Comparison of ENCODE assay signal across 26 cellular contexts in the genomic region with DNA sequence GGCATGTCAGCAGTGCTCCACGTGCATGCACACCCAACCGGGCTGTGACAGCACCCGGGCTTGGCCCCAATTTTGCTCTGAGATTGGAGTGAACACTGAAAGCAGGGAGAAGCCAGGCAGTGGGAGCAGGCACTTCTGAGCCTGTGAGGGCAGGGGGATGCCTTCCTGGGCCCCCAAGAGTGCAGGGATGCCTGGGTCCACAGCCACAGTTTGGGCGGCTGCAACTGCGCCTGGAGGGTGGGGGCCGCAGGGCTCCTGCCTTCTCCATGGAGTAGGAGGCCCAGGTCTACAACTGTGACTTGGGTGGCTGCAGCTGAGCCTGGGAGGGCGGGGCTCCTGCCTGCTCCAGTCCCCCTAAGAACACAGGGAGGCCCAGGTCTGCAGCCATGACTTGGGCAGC. TPM values are rescaled to one million over a fixed set of nuclear protein-coding genes. Genes with fewer than 3 reads are reported as not detected.
"Had no signal": no experiment of that assay in that cellular context is flagged by ENCODE, and none has a peak within 500 bp of the region (broad histone marks: within the 10 kb centered on the region; RNA-seq: fewer than 3 reads in every experiment).

No MANE protein-coding gene starts in this region.

- H3K27ac ChIP-seq: body of pancreas, colonic mucosa, epithelial cell of prostate, esophagus squamous epithelium, gastroesophageal sphincter had no signal

- H3K9me3 Mint-ChIP-seq: activated CD4-positive, alpha-beta memory T cell treated with anti-CD3 and anti-CD28 coated beads for 36 hours; activated CD4-positive, alpha-beta T cell treated with anti-CD3 and anti-CD28 coated beads, Interleukin-2, amount 10 ng/mL, durations not matched to agents 24 days and 14 days; activated T-cell treated with anti-CD3 and anti-CD28 coated beads, Interleukin-2, amount 50 U/mL, for 4 hours; activated T-helper 17 cell treated with anti-CD3 and anti-CD28 coated beads, Interleukin-2, amount 50 U/mL, for 72 hours had no signal

- H3K9me3 ChIP-seq: body of pancreas, colonic mucosa, esophagus squamous epithelium, gastroesophageal sphincter had no signal

- ATAC-seq: activated CD4-positive, alpha-beta T cell treated with anti-CD3 and anti-CD28 coated beads for 36 hours; activated T-cell treated with anti-CD3 and anti-CD28 coated beads, Interleukin-2, amount 50 U/mL, for 4 hours; activated T-helper 17 cell treated with anti-CD3 and anti-CD28 coated beads, Interleukin-2, amount 50 U/mL, for 72 hours; body of pancreas; gastroesophageal sphincter had no signal

- H3K36me3 Mint-ChIP-seq: activated CD4-positive, alpha-beta memory T cell treated with anti-CD3 and anti-CD28 coated beads for 36 hours; activated naive CD8-positive, alpha-beta T cell had no signal

- H3K4me3 ChIP-seq: body of pancreas, colonic mucosa, esophagus squamous epithelium, gastroesophageal sphincter had no signal

- H3K4me3 Mint-ChIP-seq: activated CD4-positive, alpha-beta memory T cell treated with anti-CD3 and anti-CD28 coated beads for 36 hours; activated CD4-positive, alpha-beta T cell treated with anti-CD3 and anti-CD28 coated beads for 36 hours; activated CD4-positive, alpha-beta T cell treated with anti-CD3 and anti-CD28 coated beads, Interleukin-2, amount 10 ng/mL, durations not matched to agents 24 days and 14 days; activated naive CD8-positive, alpha-beta T cell; activated T-cell treated with anti-CD3 and anti-CD28 coated beads, Interleukin-2, amount 50 U/mL, for 4 hours; activated T-helper 17 cell treated with anti-CD3 and anti-CD28 coated beads, Interleukin-2, amount 50 U/mL, for 72 hours had no signal

- H3K4me1 ChIP-seq: colonic mucosa had no signal

- H3K27me3 ChIP-seq: body of pancreas, colonic mucosa had no signal

- DNase-seq: activated CD4-positive, alpha-beta memory T cell treated with anti-CD3 and anti-CD28 coated beads for 36 hours; activated CD4-positive, alpha-beta T cell treated with anti-CD3 and anti-CD28 coated beads for 36 hours; activated CD4-positive, alpha-beta T cell treated with anti-CD3 and anti-CD28 coated beads, Interleukin-2, amount 10 ng/mL, durations not matched to agents 24 days and 14 days; activated CD4-positive, CD25-positive, alpha-beta regulatory T cell; activated CD4-positive, CD25-positive, alpha-beta regulatory T cell treated with anti-CD3 and anti-CD28 coated beads, Interleukin-2, amount 50 U/mL, for 72 hours; activated CD8-positive, alpha-beta memory T cell treated with anti-CD3 and anti-CD28 coated beads for 24 hours; activated effector memory CD4-positive, alpha-beta T cell treated with Interleukin-2 at 50 U/mL for 16 hours; activated gamma-delta T cell treated with Interleukin-2 at 50 U/mL for 16 hours; activated naive CD4-positive, alpha-beta T cell treated with anti-CD3 and anti-CD28 coated beads, Interleukin-2, amount 50 U/mL, for 16 hours; activated naive CD4-positive, alpha-beta T cell treated with Interleukin-2 at 50 U/mL for 16 hours; activated T-cell treated with anti-CD3 and anti-CD28 coated beads, Interleukin-2, amount 50 U/mL, for 4 hours; anterior cingulate cortex; body of pancreas; central memory CD4-positive, alpha-beta T cell; cerebellar nuclear complex; colonic mucosa; effector CD8-positive, alpha-beta T cell; esophagus squamous epithelium; foreskin melanocyte; head of caudate nucleus; T-helper 2 cell had no signal

- H3K27ac Mint-ChIP-seq: activated CD4-positive, alpha-beta memory T cell treated with anti-CD3 and anti-CD28 coated beads for 36 hours; activated CD4-positive, alpha-beta T cell treated with anti-CD3 and anti-CD28 coated beads for 36 hours; activated CD4-positive, alpha-beta T cell treated with anti-CD3 and anti-CD28 coated beads, Interleukin-2, amount 10 ng/mL, durations not matched to agents 24 days and 14 days; activated naive CD8-positive, alpha-beta T cell; activated T-helper 17 cell treated with anti-CD3 and anti-CD28 coated beads, Interleukin-2, amount 50 U/mL, for 72 hours had no signal

- H3K36me3 ChIP-seq: colonic mucosa, esophagus squamous epithelium, gastroesophageal sphincter had no signal

RNA-seq across cellular contexts. Expression of a gene that starts 46.4 kb away (rescaled TPM):
- total RNA-seq: endothelial cell of umbilical vein had no signal
